Comparison of ENCODE assay signal across 16 cellular contexts in genomic region chr15:99432271-99433025, GRCh38.
DNase-seq lines count a peak whose midpoint lies in the region; ATAC-seq, FAIRE-seq and TF ChIP-seq lines count a peak whose summit lies in the region.
"Had no signal": no experiment of that assay in that cellular context is flagged by ENCODE, and none has a peak within 500 bp of the region (broad histone marks: within the 10 kb centered on the region; RNA-seq: fewer than 3 reads in every experiment).

No MANE protein-coding gene starts in this region.

- FAIRE-seq in bronchial epithelial cell (lab: Jason Lieb, UNC) = peak; percentile 92
- FAIRE-seq: GM12878 had no signal

- H3K27me3 ChIP-seq in bronchial epithelial cell (ENCODE audit: control insufficient read depth, insufficient read depth, low read length) (no peaks in the 10 kb centered on the region), upper lobe of left lung (no peaks in the 10 kb centered on the region)
- H3K27me3 ChIP-seq: breast epithelium, hepatocyte had no signal

- CTCF ChIA-PET in activated naive CD4-positive, alpha-beta T cell treated with anti-CD3 and anti-CD28 coated beads, Interleukin-2, amount 10 ng/mL, durations not matched to agents 7 days and 5 days (lab: Charles Lee) = no interaction called here
- CTCF ChIA-PET in activated naive CD4-positive, alpha-beta T cell treated with anti-CD3 and anti-CD28 coated beads for 36 hours (lab: Charles Lee) = interaction anchor here (1.3 kb wide), 1 partner anchor 272 kb away, joined by 4 read pairs; no protein-coding TSS in a partner anchor

- no peak overlapping the region for H3K27ac Mint-ChIP-seq in activated naive CD4-positive, alpha-beta T cell treated with anti-CD3 and anti-CD28 coated beads, Interleukin-2, amount 10 ng/mL, durations not matched to agents 7 days and 5 days
- no peak overlapping the region for H3K27ac Mint-ChIP-seq in activated naive CD4-positive, alpha-beta T cell treated with anti-CD3 and anti-CD28 coated beads for 36 hours
- H3K27ac Mint-ChIP-seq: activated T-cell treated with anti-CD3 and anti-CD28 coated beads, Interleukin-2, amount 50 U/mL, for 72 hours had no signal

- H3K36me3 ChIP-seq in bronchial epithelial cell (ENCODE audit: control insufficient read depth, insufficient read depth, low read length) (no peaks in the 10 kb centered on the region), mucosa of descending colon (ENCODE audit: low read depth) (no peaks in the 10 kb centered on the region), upper lobe of left lung (no peaks in the 10 kb centered on the region)
- H3K36me3 ChIP-seq: breast epithelium had no signal

- H3K9me3 ChIP-seq in mucosa of descending colon (no peaks in the 10 kb centered on the region), upper lobe of left lung (no peaks in the 10 kb centered on the region)
- H3K9me3 ChIP-seq: breast epithelium had no signal

- peak overlapping the region; percentile 36 to 80 (median 57) for H3K27ac ChIP-seq in upper lobe of left lung
- H3K27ac ChIP-seq: breast epithelium, hepatocyte, HL-60, parathyroid adenoma had no signal

- H3K4me3 ChIP-seq in bronchial epithelial cell (ENCODE audit: low read depth, low read length) (no peak overlapping the region), mucosa of descending colon (no peak overlapping the region), upper lobe of left lung (no peak overlapping the region)
- H3K4me3 ChIP-seq: breast epithelium, GM12878, hepatocyte, lung had no signal

- ATAC-seq in mucosa of descending colon (no peak), upper lobe of left lung (ENCODE audit: low FRiP score in 2 of 2) (no peak), GM19452 (IDR thresholded peaks at IDR 0.05; ENCODE audit: unreplicated experiment) (no peak)

- peaks cover 57% of the 10 kb centered on the region for H3K27me3 Mint-ChIP-seq in activated naive CD4-positive, alpha-beta T cell treated with anti-CD3 and anti-CD28 coated beads, Interleukin-2, amount 10 ng/mL, durations not matched to agents 7 days and 5 days
- H3K27me3 Mint-ChIP-seq in activated naive CD4-positive, alpha-beta T cell treated with anti-CD3 and anti-CD28 coated beads for 36 hours (ENCODE audit: low read depth) = no peaks in the 10 kb centered on the region

- H3K4me1 ChIP-seq in mucosa of descending colon (ENCODE audit: low read depth) (peaks cover 32% of the 10 kb centered on the region), upper lobe of left lung (peaks cover 33 to 46% (median 38%) of the 10 kb centered on the region in 4 donors)
- H3K4me1 ChIP-seq: parathyroid adenoma had no signal

- no peaks in the 10 kb centered on the region for H3K9me3 Mint-ChIP-seq in activated naive CD4-positive, alpha-beta T cell treated with anti-CD3 and anti-CD28 coated beads, Interleukin-2, amount 10 ng/mL, durations not matched to agents 7 days and 5 days
- H3K9me3 Mint-ChIP-seq in activated naive CD4-positive, alpha-beta T cell treated with anti-CD3 and anti-CD28 coated beads for 36 hours = no peaks in the 10 kb centered on the region
- H3K9me3 Mint-ChIP-seq: activated T-cell treated with anti-CD3 and anti-CD28 coated beads, Interleukin-2, amount 50 U/mL, for 72 hours had no signal

- peak; percentile 19 for DNase-seq in activated naive CD4-positive, alpha-beta T cell treated with anti-CD3 and anti-CD28 coated beads, Interleukin-2, amount 10 ng/mL, durations not matched to agents 7 days and 5 days
- no peak for DNase-seq in activated naive CD4-positive, alpha-beta T cell treated with anti-CD3 and anti-CD28 coated beads for 36 hours
- DNase-seq in bronchial epithelial cell (ENCODE audit: low read depth) (no peak), mucosa of descending colon (peak in 2 of 3 donors; percentile 24 to 50), upper lobe of left lung (peak; percentile 15 to 50), NCI-H2081 (lab: John Stamatoyannopoulos, UW) (no peak), superior temporal gyrus (ENCODE audit: extremely low spot score) (no peak)
- DNase-seq: activated T-cell treated with anti-CD3 and anti-CD28 coated beads, Interleukin-2, amount 50 U/mL, for 72 hours; NCI-H2029 had no signal

- TF ChIP-seq POLR2A in upper lobe of left lung (IDR thresholded peaks at IDR 0.05) = no peak

- 92 to 96% methylated on average over 8 to 15 of the region's 15 CpGs for WGBS in upper lobe of left lung, 2 donors

- H3K36me3 Mint-ChIP-seq in activated naive CD4-positive, alpha-beta T cell treated with anti-CD3 and anti-CD28 coated beads, Interleukin-2, amount 10 ng/mL, durations not matched to agents 7 days and 5 days = no peaks in the 10 kb centered on the region
- no peaks in the 10 kb centered on the region for H3K36me3 Mint-ChIP-seq in activated naive CD4-positive, alpha-beta T cell treated with anti-CD3 and anti-CD28 coated beads for 36 hours (ENCODE audit: low read depth)

- intact Hi-C loops in activated naive CD4-positive, alpha-beta T cell treated with anti-CD3 and anti-CD28 coated beads for 36 hours (cut with micrococcal nuclease) = no loop called here
- intact Hi-C loops in mucosa of descending colon (cut with DNase I, micrococcal nuclease) = no loop called here

- TF ChIP-seq CTCF in bronchial epithelial cell (IDR thresholded peaks at IDR 0.05; ENCODE audit: insufficient read depth, low read length, severe bottlenecking) (no peak), mucosa of descending colon (IDR thresholded peaks at IDR 0.05) (no peak), upper lobe of left lung (IDR thresholded peaks at IDR 0.05) (no peak)

- peaks cover 46% of the 10 kb centered on the region for H3K4me1 Mint-ChIP-seq in activated naive CD4-positive, alpha-beta T cell treated with anti-CD3 and anti-CD28 coated beads, Interleukin-2, amount 10 ng/mL, durations not matched to agents 7 days and 5 days
- H3K4me1 Mint-ChIP-seq in activated naive CD4-positive, alpha-beta T cell treated with anti-CD3 and anti-CD28 coated beads for 36 hours (ENCODE audit: low read depth) = peaks cover 53% of the 10 kb centered on the region

- H3K4me3 Mint-ChIP-seq in activated naive CD4-positive, alpha-beta T cell treated with anti-CD3 and anti-CD28 coated beads, Interleukin-2, amount 10 ng/mL, durations not matched to agents 7 days and 5 days = no peak overlapping the region
- no peak overlapping the region for H3K4me3 Mint-ChIP-seq in activated naive CD4-positive, alpha-beta T cell treated with anti-CD3 and anti-CD28 coated beads for 36 hours
- H3K4me3 Mint-ChIP-seq: activated T-cell treated with anti-CD3 and anti-CD28 coated beads, Interleukin-2, amount 50 U/mL, for 72 hours had no signal

- no peak for TF ChIP-seq EP300 in upper lobe of left lung (IDR thresholded peaks at IDR 0.05)

Comparison
In these comparisons a context has a peak if more than half of its experiments do, and no peak if none do; other contexts are left out.
1. DNase-seq: peak in activated naive CD4-positive, alpha-beta T cell treated with anti-CD3 and anti-CD28 coated beads, Interleukin-2, amount 10 ng/mL, durations not matched to agents 7 days and 5 days (single experiment), mucosa of descending colon (2 of 3) and upper lobe of left lung (2 of 2); none in activated naive CD4-positive, alpha-beta T cell treated with anti-CD3 and anti-CD28 coated beads for 36 hours (single experiment), bronchial epithelial cell (single experiment), NCI-H2081 (0 of 2) and superior temporal gyrus (single experiment).